ENCODE assay signal across 13 cellular contexts in genomic region chr10:122149138-122149606, GRCh38.
A peak's percentile ranks its signal among the peaks of the same experiment; 100 is the strongest.
DNase-seq lines count a peak whose midpoint lies in the region; ATAC-seq and TF ChIP-seq lines count a peak whose summit lies in the region.
"Had no signal": no experiment of that assay in that cellular context is flagged by ENCODE, and none has a peak within 500 bp of the region (broad histone marks: within the 10 kb centered on the region; RNA-seq: fewer than 3 reads in every experiment).

No MANE protein-coding gene starts in this region.

- H3K9me3 ChIP-seq in gastrocnemius medialis: no peaks in the 10 kb centered on the region

- POLR2A ChIA-PET in GM10248 (lab: Yijun Ruan, JAX): no interaction called here

- DNase-seq in GM03348 (ENCODE audit: low spot score) (peak; percentile 64), chondrocyte (ENCODE audit: low spot score) (no peak), left kidney (ENCODE audit: low read depth, low spot score) (peak; percentile 50), gastrocnemius medialis (peak in 1 of 2 donors; percentile 64), NCI-H1105 treated with DMSO at 0.1 percent for 48 hours (lab: John Stamatoyannopoulos, UW) (no peak), GM10248 (ENCODE audit: extremely low spot score) (no peak), NCI-H2171 treated with DMSO at 0.1 percent for 48 hours (lab: John Stamatoyannopoulos, UW) (no peak)
- no peak for DNase-seq in stimulated activated CD4-positive, alpha-beta T cell treated with anti-CD3 and anti-CD28 coated beads, Interleukin-4, amount 100 ng/mL, for 24 hours
- DNase-seq: CD4-positive, CD25-positive, alpha-beta regulatory T cell; NCI-H1930 had no signal

- no peaks in the 10 kb centered on the region for H3K27me3 ChIP-seq in gastrocnemius medialis

- H3K27me3 Mint-ChIP-seq in chondrocyte (ENCODE audit: low read depth): no peaks in the 10 kb centered on the region

- H3K4me3 Mint-ChIP-seq in chondrocyte (ENCODE audit: unreplicated experiment): no peak overlapping the region
- H3K4me3 Mint-ChIP-seq: activated T-helper 1 cell treated with anti-CD3 and anti-CD28 coated beads, Interleukin-12 subunit alpha, Interleukin-12 subunit beta, Interleukin-2, Interleukin-4 antibody, amounts not matched to agents 30 ng/mL and 10 ng/mL and 1 ng/mL, durations not matched to agents 14 hours and 24 hours and 36 hours; CD4-positive, CD25-positive, alpha-beta regulatory T cell had no signal

- no peak for ATAC-seq in gastrocnemius medialis
- ATAC-seq: Panc1 had no signal

- H3K4me3 ChIP-seq in gastrocnemius medialis: peak overlapping the region in 2 of 4 donors; percentile 3 to 6

- TF ChIP-seq CTCF in chondrocyte (IDR thresholded peaks at IDR 0.05) (no peak), gastrocnemius medialis (IDR thresholded peaks at IDR 0.05 in 4 of 5, conservative IDR thresholded peaks at IDR 0.05 in 1 of 5) (no peak), GM10248 (IDR thresholded peaks at IDR 0.05; ENCODE audit: control extremely low read depth, extremely low read depth, low read depth, missing control alignments) (no peak)

- H3K27ac Mint-ChIP-seq in chondrocyte (ENCODE audit: unreplicated experiment): peak overlapping the region; percentile 88
- H3K27ac Mint-ChIP-seq: activated T-helper 1 cell treated with anti-CD3 and anti-CD28 coated beads, Interleukin-12 subunit alpha, Interleukin-12 subunit beta, Interleukin-2, Interleukin-4 antibody, amounts not matched to agents 30 ng/mL and 10 ng/mL and 1 ng/mL, durations not matched to agents 14 hours and 24 hours and 36 hours; CD4-positive, CD25-positive, alpha-beta regulatory T cell had no signal

- CTCF ChIA-PET in GM10248 (lab: Yijun Ruan, JAX): interaction anchor here (1.1 kb wide), 1 partner anchor 8 kb away, joined by 3 read pairs; no protein-coding TSS in a partner anchor

- H3K36me3 ChIP-seq in gastrocnemius medialis: no peaks in the 10 kb centered on the region

- in situ Hi-C loops in gastrocnemius medialis (cut with MboI; ENCODE audit: low sequenced_read_pairs in 4 of 4): no loop called here

- H3K4me1 Mint-ChIP-seq in chondrocyte (ENCODE audit: low read depth): peaks cover 64% of the 10 kb centered on the region
- H3K4me1 Mint-ChIP-seq: CD4-positive, CD25-positive, alpha-beta regulatory T cell had no signal

- intact Hi-C loops in gastrocnemius medialis (cut with DNase I; ENCODE audit: low total_unique reads): loop anchor here (10.0 kb wide), 1 partner anchor 226 kb away; the partner anchor contains the start of gene PLEKHA1

- peak overlapping the region; percentile 84 to 98 (median 96) for H3K27ac ChIP-seq in gastrocnemius medialis
- H3K27ac ChIP-seq: VCaP had no signal

- H3K4me1 ChIP-seq in gastrocnemius medialis: peaks cover 62 to 73% of the 10 kb centered on the region in 2 donors

- no peak for TF ChIP-seq POLR2A in gastrocnemius medialis (IDR thresholded peaks at IDR 0.05)

- H3K36me3 Mint-ChIP-seq in chondrocyte (ENCODE audit: low read depth): peaks cover 29% of the 10 kb centered on the region
- H3K36me3 Mint-ChIP-seq: CD4-positive, CD25-positive, alpha-beta regulatory T cell had no signal

- H3K9me3 Mint-ChIP-seq in chondrocyte (ENCODE audit: low read depth): peaks cover 9% of the 10 kb centered on the region
- H3K9me3 Mint-ChIP-seq: activated T-helper 1 cell treated with anti-CD3 and anti-CD28 coated beads, Interleukin-12 subunit alpha, Interleukin-12 subunit beta, Interleukin-2, Interleukin-4 antibody, amounts not matched to agents 30 ng/mL and 10 ng/mL and 1 ng/mL, durations not matched to agents 14 hours and 24 hours and 36 hours had no signal

Comparison
In these comparisons a context has a peak if more than half of its experiments do, and no peak if none do; other contexts are left out.
1. DNase-seq: peak in GM03348 (single experiment) and left kidney (single experiment); none in chondrocyte (single experiment), NCI-H1105 treated with DMSO at 0.1 percent for 48 hours (single experiment), GM10248 (single experiment), NCI-H2171 treated with DMSO at 0.1 percent for 48 hours (single experiment) and stimulated activated CD4-positive, alpha-beta T cell treated with anti-CD3 and anti-CD28 coated beads, Interleukin-4, amount 100 ng/mL, for 24 hours (single experiment).